ENCODE assay signal across 1 cellular context in the genomic region with DNA sequence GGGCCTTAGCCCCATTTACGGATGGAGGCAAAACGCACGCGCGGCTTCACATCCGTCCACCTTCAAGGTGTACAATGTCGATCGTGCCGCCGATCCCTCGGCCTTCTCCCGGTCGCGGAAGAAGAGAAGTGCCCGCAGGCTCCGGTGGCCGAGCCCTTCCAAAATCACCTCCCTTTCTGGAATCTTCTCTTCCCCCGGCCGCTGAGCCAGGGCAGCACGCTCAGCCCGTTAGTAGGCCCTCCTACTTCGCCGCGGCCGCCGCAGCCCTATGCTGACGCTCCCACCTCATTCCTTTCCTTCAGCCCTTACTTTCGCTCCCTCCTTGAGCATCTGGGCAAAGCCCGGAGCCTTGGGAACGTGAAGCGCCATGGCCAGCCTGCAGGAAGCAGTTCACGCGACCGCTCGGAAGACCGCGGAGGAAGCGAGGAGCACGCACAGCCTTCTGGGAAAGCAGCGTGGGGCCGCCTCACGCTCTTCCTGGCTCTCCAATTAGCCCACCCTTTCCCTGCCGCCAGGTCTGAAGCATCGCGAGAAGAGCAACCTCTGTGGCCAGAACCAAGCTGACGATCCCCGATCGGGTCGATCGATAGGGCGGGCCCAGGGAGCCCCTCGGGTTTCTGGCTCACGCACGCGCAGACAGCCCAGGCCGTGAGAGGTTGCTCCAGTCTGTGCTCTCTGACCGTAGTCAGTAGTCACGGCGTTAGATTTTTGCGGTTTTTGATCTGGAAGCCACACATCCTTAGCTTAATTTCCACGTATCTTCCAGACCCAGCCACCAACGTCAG.
A peak's percentile ranks its signal among the peaks of the same experiment; 100 is the strongest.
TF ChIP-seq lines count a peak whose summit lies in the region.

A gene with protein sequence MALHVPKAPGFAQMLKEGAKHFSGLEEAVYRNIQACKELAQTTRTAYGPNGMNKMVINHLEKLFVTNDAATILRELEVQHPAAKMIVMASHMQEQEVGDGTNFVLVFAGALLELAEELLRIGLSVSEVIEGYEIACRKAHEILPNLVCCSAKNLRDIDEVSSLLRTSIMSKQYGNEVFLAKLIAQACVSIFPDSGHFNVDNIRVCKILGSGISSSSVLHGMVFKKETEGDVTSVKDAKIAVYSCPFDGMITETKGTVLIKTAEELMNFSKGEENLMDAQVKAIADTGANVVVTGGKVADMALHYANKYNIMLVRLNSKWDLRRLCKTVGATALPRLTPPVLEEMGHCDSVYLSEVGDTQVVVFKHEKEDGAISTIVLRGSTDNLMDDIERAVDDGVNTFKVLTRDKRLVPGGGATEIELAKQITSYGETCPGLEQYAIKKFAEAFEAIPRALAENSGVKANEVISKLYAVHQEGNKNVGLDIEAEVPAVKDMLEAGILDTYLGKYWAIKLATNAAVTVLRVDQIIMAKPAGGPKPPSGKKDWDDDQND (minus strand): TSS at position 427 of the 785 bp plus-strand sequence. CDS start 58 bp downstream, at position 369.

TF ChIP-seq in K562, 482 proteins besides CTCF, POLR2A, EP300 and RAD21 (continued from another document):
- TF ChIP-seq HNRNPK (IDR thresholded peaks at IDR 0.05; ENCODE audit: low read depth, low read length, poor library complexity, severe bottlenecking) = no peak
- no peak; the same call in 1 of the 2 replicates for TF ChIP-seq POLR2AphosphoS2 (IDR thresholded peaks at IDR 0.05; ENCODE audit: low read length)
- no peak for TF ChIP-seq ZNF146 (CRISPR knock-in tag; IDR thresholded peaks at IDR 0.05; ENCODE audit: unreplicated experiment)
- TF ChIP-seq, protein P1, sequence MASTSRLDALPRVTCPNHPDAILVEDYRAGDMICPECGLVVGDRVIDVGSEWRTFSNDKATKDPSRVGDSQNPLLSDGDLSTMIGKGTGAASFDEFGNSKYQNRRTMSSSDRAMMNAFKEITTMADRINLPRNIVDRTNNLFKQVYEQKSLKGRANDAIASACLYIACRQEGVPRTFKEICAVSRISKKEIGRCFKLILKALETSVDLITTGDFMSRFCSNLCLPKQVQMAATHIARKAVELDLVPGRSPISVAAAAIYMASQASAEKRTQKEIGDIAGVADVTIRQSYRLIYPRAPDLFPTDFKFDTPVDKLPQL (IDR thresholded peaks at IDR 0.05; ENCODE audit: extremely low read depth, insufficient read length) = peak; percentile 84
- TF ChIP-seq ZNF57 (CRISPR knock-in tag; IDR thresholded peaks at IDR 0.05) = no peak
- TF ChIP-seq ZNF431 (CRISPR knock-in tag; IDR thresholded peaks at IDR 0.05) = no peak
- TF ChIP-seq NEUROD1 (IDR thresholded peaks at IDR 0.05; ENCODE audit: borderline replicate concordance, low read depth, low read length, partially characterized antibody) = peak; percentile 92
- TF ChIP-seq SMAD1 (IDR thresholded peaks at IDR 0.05; ENCODE audit: low read depth, low read length, partially characterized antibody) = peak; percentile 86
- peak; percentile 22; the same call in 1 of the 2 replicates for TF ChIP-seq GTF2A2 (tag; IDR thresholded peaks at IDR 0.05)
- no peak for TF ChIP-seq ZKSCAN8 (CRISPR knock-in tag; IDR thresholded peaks at IDR 0.05)
- peak; percentile 84 for TF ChIP-seq C11orf30 (IDR thresholded peaks at IDR 0.05; ENCODE audit: low read depth)
- TF ChIP-seq HNRNPLL (IDR thresholded peaks at IDR 0.05; ENCODE audit: low read depth, low read length, poor library complexity, severe bottlenecking) = peak; percentile 85
- TF ChIP-seq ZNF589 (CRISPR knock-in tag; IDR thresholded peaks at IDR 0.05; ENCODE audit: low read depth) = 0 out of 2 replicates have a peak, but pooled peaks have one; percentile 7
- peak; percentile 55; the same call in 1 of the 2 replicates for TF ChIP-seq STAT5A (IDR thresholded peaks at IDR 0.05; ENCODE audit: borderline replicate concordance, low read length)
- TF ChIP-seq, protein P2, sequence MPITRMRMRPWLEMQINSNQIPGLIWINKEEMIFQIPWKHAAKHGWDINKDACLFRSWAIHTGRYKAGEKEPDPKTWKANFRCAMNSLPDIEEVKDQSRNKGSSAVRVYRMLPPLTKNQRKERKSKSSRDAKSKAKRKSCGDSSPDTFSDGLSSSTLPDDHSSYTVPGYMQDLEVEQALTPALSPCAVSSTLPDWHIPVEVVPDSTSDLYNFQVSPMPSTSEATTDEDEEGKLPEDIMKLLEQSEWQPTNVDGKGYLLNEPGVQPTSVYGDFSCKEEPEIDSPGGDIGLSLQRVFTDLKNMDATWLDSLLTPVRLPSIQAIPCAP (CRISPR knock-in tag; IDR thresholded peaks at IDR 0.05; ENCODE audit: borderline replicate concordance) = no peak
- TF ChIP-seq RUNX1 (IDR thresholded peaks at IDR 0.05; ENCODE audit: low read depth) = no peak
- no peak for TF ChIP-seq ZFPM2 (CRISPR knock-in tag; IDR thresholded peaks at IDR 0.05)
- TF ChIP-seq MAFF (IDR thresholded peaks at IDR 0.05; ENCODE audit: low read length) = peak; percentile 68; the same call in 1 of the 2 replicates
- TF ChIP-seq ARNT (IDR thresholded peaks at IDR 0.05) = 0 out of 4 replicates have a peak, but pooled peaks of 1 of the 2 experiments have one; percentile 59
- 0 out of 2 replicates have a peak, but pooled peaks have one; percentile 39 for TF ChIP-seq RHOXF2B (CRISPR knock-in tag; conservative IDR thresholded peaks at IDR 0.05)
